In genomic region chr18:79477711-79478483, GRCh38 we compare ENCODE assay signal across 21 cellular contexts.
A peak's percentile ranks its signal among the peaks of the same experiment; 100 is the strongest.
DNase-seq lines count a peak whose midpoint lies in the region; ATAC-seq, FAIRE-seq and TF ChIP-seq lines count a peak whose summit lies in the region.
"Had no signal": no experiment of that assay in that cellular context is flagged by ENCODE, and none has a peak within 500 bp of the region (broad histone marks: within the 10 kb centered on the region; RNA-seq: fewer than 3 reads in every experiment).

No MANE protein-coding gene starts in this region.

- no peak for TF ChIP-seq CTCF in H9 (conservative IDR thresholded peaks at IDR 0.05)
- no peak for TF ChIP-seq CTCF in ovary (IDR thresholded peaks at IDR 0.05)

- H3K27ac Mint-ChIP-seq in H9: peak overlapping the region in 2 of 3 experiments; percentile 44 to 67; a peak in 2 of 7 replicates
- H3K27ac Mint-ChIP-seq: activated T-helper 1 cell treated with anti-CD3 and anti-CD28 coated beads, Interleukin-12 subunit alpha, Interleukin-12 subunit beta, Interleukin-2, Interleukin-4 antibody, amounts not matched to agents 30 ng/mL and 10 ng/mL and 1 ng/mL, durations not matched to agents 14 hours and 24 hours and 36 hours had no signal

- H3K79me2 ChIP-seq in H9 (ENCODE audit: insufficient read depth, low read length): no peaks in the 10 kb centered on the region

- H3K56ac ChIP-seq in H9 (ENCODE audit: insufficient read length, low read depth, low read length): no peak overlapping the region

- no peak for FAIRE-seq in RCC 7860 (lab: Jason Lieb, UNC)
- FAIRE-seq: frontal cortex, GM19239 had no signal

- no peak overlapping the region for H3T11ph ChIP-seq in H9 (ENCODE audit: low read length)

- no peak overlapping the region for H3K4ac ChIP-seq in H9 (ENCODE audit: low read depth, low read length)

- no peak for TF ChIP-seq POLR2A in ovary (IDR thresholded peaks at IDR 0.05)

- H2BK12ac ChIP-seq in H9 (ENCODE audit: insufficient read length, low read depth, low read length): no peak overlapping the region

- no peaks in the 10 kb centered on the region for H3K9me3 ChIP-seq in BLaER1 treated with 17β-estradiol and CSF1 and Interleukin-3, amounts not matched to agents 10 nM and 100 nM (replicated peaks in 1 of 11)
- H3K9me3 ChIP-seq in H9 (ENCODE audit: control insufficient read depth, low read depth, low read length) (no peaks in the 10 kb centered on the region), ovary (no peaks in the 10 kb centered on the region)
- H3K9me3 ChIP-seq: MG63, tibial artery had no signal

- H3K9me3 Mint-ChIP-seq in H9: no peaks in the 10 kb centered on the region
- H3K9me3 Mint-ChIP-seq: activated T-helper 1 cell treated with anti-CD3 and anti-CD28 coated beads, Interleukin-12 subunit alpha, Interleukin-12 subunit beta, Interleukin-2, Interleukin-4 antibody, amounts not matched to agents 30 ng/mL and 10 ng/mL and 1 ng/mL, durations not matched to agents 14 hours and 24 hours and 36 hours; naive B cell had no signal

- H4K8ac ChIP-seq in H9 (replicated peaks; ENCODE audit: insufficient read length, low read depth, low read length): no peak overlapping the region

- H2BK15ac ChIP-seq in H9 (ENCODE audit: low read depth, low read length): no peak overlapping the region

- DNase-seq in H9 (no peak), caudate nucleus (lab: John Stamatoyannopoulos, UW) (no peak), ovary (peak; percentile 4 to 28 (median 9)), RCC 7860 (ENCODE audit: low spot score) (no peak)
- DNase-seq: activated CD4-positive, alpha-beta T cell treated with anti-CD3 and anti-CD28 coated beads, Interleukin-2, amount 50 U/mL, for 4 hours; cortex of kidney; MG63; naive B cell; NCI-H1694 treated with DMSO at 0.1 percent for 48 hours; NCI-H345 had no signal

- H3K4me2 ChIP-seq in BLaER1 treated with 17β-estradiol and CSF1 and Interleukin-3, amounts not matched to agents 10 nM and 100 nM: peak overlapping the region in 9 of 11 experiments; percentile 25 to 92 (median 80); a peak in 17 of 22 replicates
- no peak overlapping the region for H3K4me2 ChIP-seq in H9 (ENCODE audit: insufficient read depth, insufficient read length, low read length)

- H3K79me1 ChIP-seq in H9 (ENCODE audit: insufficient read depth, low read depth, low read length, poor library complexity, severe bottlenecking): no peaks in the 10 kb centered on the region

- H3K27me3 Mint-ChIP-seq in H9 (ENCODE audit: low read depth): no peaks in the 10 kb centered on the region
- H3K27me3 Mint-ChIP-seq: naive B cell had no signal

- H2BK120ac ChIP-seq in H9 (ENCODE audit: low read depth, low read length, poor library complexity, severe bottlenecking): no peak overlapping the region

- H3K36me3 Mint-ChIP-seq in H9 (ENCODE audit: insufficient read depth in 1 of 3, low read depth in 3 of 3): no peaks in the 10 kb centered on the region; a peak in 1 of 7 replicates
- H3K36me3 Mint-ChIP-seq: naive B cell had no signal

- H3K27ac ChIP-seq in BLaER1 treated with 17β-estradiol and CSF1 and Interleukin-3, amounts not matched to agents 10 nM and 100 nM: peak overlapping the region in 4 of 11 experiments; percentile 2 to 53 (median 18); a peak in 2 of 22 replicates
- no peak overlapping the region for H3K27ac ChIP-seq in H9 (ENCODE audit: insufficient read length, low read depth, low read length)
- H3K27ac ChIP-seq in caudate nucleus (ENCODE audit: low read depth, low read length): peak overlapping the region; percentile 71
- H3K27ac ChIP-seq in ovary: no peak overlapping the region
- H3K27ac ChIP-seq: SJSA1, tibial artery had no signal

- peaks cover 0 to 64% (median 48%) of the 10 kb centered on the region in 10 experiments; a peak in 18 of 20 replicates for H3K4me1 ChIP-seq in BLaER1 treated with 17β-estradiol and CSF1 and Interleukin-3, amounts not matched to agents 10 nM and 100 nM
- H3K4me1 ChIP-seq in H9 (ENCODE audit: insufficient read depth, low read length) (no peaks in the 10 kb centered on the region), ovary (ENCODE audit: insufficient read depth) (no peaks in the 10 kb centered on the region)
- H3K4me1 ChIP-seq: SJSA1, tibial artery had no signal

- H4K91ac ChIP-seq in H9 (ENCODE audit: insufficient read length, low read depth, low read length): no peak overlapping the region

- no peak overlapping the region for H3K18ac ChIP-seq in H9 (ENCODE audit: insufficient read length, low read depth, low read length)

- no peak overlapping the region for H2BK20ac ChIP-seq in H9 (ENCODE audit: low read depth, low read length, poor library complexity, severe bottlenecking)

- no peak overlapping the region for H3K4me3 Mint-ChIP-seq in H9
- H3K4me3 Mint-ChIP-seq: activated T-helper 1 cell treated with anti-CD3 and anti-CD28 coated beads, Interleukin-12 subunit alpha, Interleukin-12 subunit beta, Interleukin-2, Interleukin-4 antibody, amounts not matched to agents 30 ng/mL and 10 ng/mL and 1 ng/mL, durations not matched to agents 14 hours and 24 hours and 36 hours had no signal

- H2AFZ ChIP-seq in H9 (ENCODE audit: low read length): no peak overlapping the region

- H3K23ac ChIP-seq in H9 (ENCODE audit: insufficient read length, low read depth, low read length): no peak overlapping the region

- no peak for TF ChIP-seq EP300 in ovary (IDR thresholded peaks at IDR 0.05)

- peaks cover 0 to 40% (median 0%) of the 10 kb centered on the region in 11 experiments; a peak in 6 of 22 replicates for H4K20me1 ChIP-seq in BLaER1 treated with 17β-estradiol and CSF1 and Interleukin-3, amounts not matched to agents 10 nM and 100 nM
- no peaks in the 10 kb centered on the region for H4K20me1 ChIP-seq in H9 (ENCODE audit: control insufficient read depth, insufficient read depth, insufficient read length)

- H3K27me3 ChIP-seq in BLaER1 treated with 17β-estradiol and CSF1 and Interleukin-3, amounts not matched to agents 10 nM and 100 nM: peaks cover 0 to 10% (median 0%) of the 10 kb centered on the region in 11 experiments; a peak in 2 of 22 replicates
- H3K27me3 ChIP-seq in H9 (ENCODE audit: insufficient read depth, low read length) (no peaks in the 10 kb centered on the region), ovary (no peaks in the 10 kb centered on the region)
- H3K27me3 ChIP-seq: MG63, SJSA1, tibial artery had no signal

- no peak overlapping the region for H2AK5ac ChIP-seq in H9 (ENCODE audit: insufficient read length, low read length)

- ATAC-seq in HG03439 (IDR thresholded peaks at IDR 0.05; ENCODE audit: unreplicated experiment) (no peak), GM19351 (IDR thresholded peaks at IDR 0.05; ENCODE audit: unreplicated experiment) (no peak), GM21576 (IDR thresholded peaks at IDR 0.05; ENCODE audit: unreplicated experiment) (no peak)
- ATAC-seq: HCT116 had no signal

- no CpG with 5 or more reads among the region's 22 CpGs for whole genome bisulfite sequencing in H9 (ENCODE audit: extremely low coverage, insufficient read length, low lambda C conversion rate)
- WGBS in ovary, 3 donors: 87 to 93% (median 89%) methylated on average over 22 of the region's 22 CpGs

- H3K36me3 ChIP-seq in BLaER1 treated with 17β-estradiol and CSF1 and Interleukin-3, amounts not matched to agents 10 nM and 100 nM: peaks cover 0 to 5% (median 0%) of the 10 kb centered on the region in 11 experiments; a peak in 3 of 22 replicates
- no peaks in the 10 kb centered on the region for H3K36me3 ChIP-seq in ovary
- H3K36me3 ChIP-seq: MG63, SJSA1 had no signal

- no peak overlapping the region for H3K4me3 ChIP-seq in BLaER1 treated with 17β-estradiol and CSF1 and Interleukin-3, amounts not matched to agents 10 nM and 100 nM
- no peak overlapping the region for H3K4me3 ChIP-seq in ovary
- H3K4me3 ChIP-seq: lung, MG63, SJSA1, tibial artery had no signal

- no peaks in the 10 kb centered on the region for H3K23me2 ChIP-seq in H9 (ENCODE audit: insufficient read length, low read depth, low read length, poor library complexity, severe bottlenecking)

- peaks cover 0 to 3% of the 10 kb centered on the region in 2 experiments; a peak in 1 of 4 replicates for H3K4me1 Mint-ChIP-seq in H9

- no peak overlapping the region for H2BK5ac ChIP-seq in H9 (ENCODE audit: insufficient read length, low read length)

- H4K5ac ChIP-seq in H9 (ENCODE audit: insufficient read length, low read depth, low read length): no peak overlapping the region

- H3K9ac ChIP-seq in BLaER1 treated with 17β-estradiol and CSF1 and Interleukin-3, amounts not matched to agents 10 nM and 100 nM: peak overlapping the region in 2 of 11 experiments; percentile 17 to 18; a peak in 2 of 22 replicates
- H3K9ac ChIP-seq in H9 (ENCODE audit: extremely low read depth, insufficient read length, low read length): no peak overlapping the region

- no peak overlapping the region; the same call in 1 of the 2 replicates for H3K14ac ChIP-seq in H9 (ENCODE audit: insufficient read depth, low read length)

- intact Hi-C loops in ovary (cut with DNase I): no loop called here

Comparison
In these comparisons a context has a peak if more than half of its experiments do, and no peak if none do; other contexts are left out.
1. DNase-seq: peak in ovary (5 of 5); none in H9 (single experiment), caudate nucleus (0 of 61) and RCC 7860 (single experiment).